ENCODE assay signal across 11 cellular contexts in the genomic region with DNA sequence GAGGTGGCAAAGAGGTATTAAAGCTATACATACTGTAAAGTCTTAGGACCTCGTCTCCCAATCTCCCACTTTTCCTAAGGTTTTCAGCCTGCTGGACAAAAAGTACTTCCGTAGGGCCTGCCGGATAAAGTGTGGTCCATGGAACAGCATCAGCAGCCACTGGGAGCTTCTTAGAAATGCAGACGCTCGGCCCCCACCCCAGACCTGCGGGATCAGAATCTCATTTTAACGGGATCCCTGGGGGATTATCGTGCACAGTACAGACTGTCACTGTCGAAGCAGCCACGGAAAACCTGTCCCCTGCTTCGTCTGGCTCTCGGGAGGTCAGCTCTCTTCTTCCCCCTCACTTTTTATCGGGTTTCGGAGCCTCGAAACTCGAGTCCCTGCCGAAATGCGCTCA. TPM values are rescaled to one million over a fixed set of nuclear protein-coding genes. Genes with fewer than 3 reads are reported as not detected.
DNase-seq lines count a peak whose midpoint lies in the region; ATAC-seq and TF ChIP-seq lines count a peak whose summit lies in the region.
"Had no signal": no experiment of that assay in that cellular context is flagged by ENCODE, and none has a peak within 500 bp of the region (broad histone marks: within the 10 kb centered on the region; RNA-seq: fewer than 3 reads in every experiment).

No MANE protein-coding gene starts in this region.

- no peaks in the 10 kb centered on the region for H3K4me1 Mint-ChIP-seq in neural crest cell

- H3K4me1 ChIP-seq in heart right ventricle = peaks cover 0 to 3% (median 0%) of the 10 kb centered on the region in 9 donors
- peaks cover 0 to 11% (median 8%) of the 10 kb centered on the region in 4 donors for H3K4me1 ChIP-seq in esophagus muscularis mucosa
- no peaks in the 10 kb centered on the region for H3K4me1 ChIP-seq in aorta (ENCODE audit: control insufficient read depth in 1 of 2, insufficient read depth in 2 of 2, low read length in 2 of 2)

- H3K4me3 ChIP-seq in heart right ventricle (peak overlapping the region in 9 of 10 donors; percentile 34 to 59 (median 52)), esophagus muscularis mucosa (peak overlapping the region; percentile 49 to 63 (median 49)), aorta (ENCODE audit: low read length in 2 of 2) (peak overlapping the region; percentile 3 to 47), foreskin fibroblast (ENCODE audit: low read depth in 1 of 2, low read length in 2 of 2) (no peak overlapping the region)

- 3 to 6% methylated on average over 18 of the region's 18 CpGs for WGBS in heart right ventricle, 2 donors
- WGBS in esophagus muscularis mucosa = 18% methylated on average over 18 of the region's 18 CpGs
- 3 to 18% methylated on average over 18 of the region's 18 CpGs for WGBS in aorta, 2 donors

- H3K9me3 Mint-ChIP-seq in neural crest cell = peaks cover 3% of the 10 kb centered on the region

- peaks cover 6% of the 10 kb centered on the region for H3K36me3 Mint-ChIP-seq in neural crest cell (ENCODE audit: low read depth)

- TF ChIP-seq POLR2A in esophagus muscularis mucosa (IDR thresholded peaks at IDR 0.05; ENCODE audit: low read depth) = no peak

- no peak for ATAC-seq in heart right ventricle
- no peak for ATAC-seq in Right ventricle myocardium inferior
- ATAC-seq in aorta (ENCODE audit: low FRiP score) = no peak
- ATAC-seq in GM18502 (IDR thresholded peaks at IDR 0.05; ENCODE audit: poor library complexity, unreplicated experiment) = no peak

- DNase-seq in heart right ventricle (no peak), Right ventricle myocardium inferior (ENCODE audit: missing footprints) (no peak), esophagus muscularis mucosa (ENCODE audit: extremely low spot score) (no peak), neural crest cell (ENCODE audit: low read depth, low spot score) (no peak), aorta (no peak), ACHN (no peak), foreskin fibroblast (no peak)
- DNase-seq: stimulated activated CD4-positive, alpha-beta T cell treated with anti-CD3 and anti-CD28 coated beads, Interleukin-4, amount 100 ng/mL, for 4 hours had no signal

- no peak for TF ChIP-seq EP300 in esophagus muscularis mucosa (IDR thresholded peaks at IDR 0.05)

- peak overlapping the region; percentile 44 for H3K4me3 Mint-ChIP-seq in neural crest cell

- H3K9me3 ChIP-seq in heart right ventricle (no peaks in the 10 kb centered on the region), esophagus muscularis mucosa (no peaks in the 10 kb centered on the region), aorta (ENCODE audit: control insufficient read depth, low read length) (no peaks in the 10 kb centered on the region)

- intact Hi-C loops in heart right ventricle (cut with DNase I) = no loop called here
- intact Hi-C loops in Right ventricle myocardium inferior (cut with DNase I) = no loop called here
- intact Hi-C loops in esophagus muscularis mucosa (cut with DNase I) = no loop called here
- intact Hi-C loops in aorta (cut with DNase I) = loop anchor here in 1 of 2 donors (10.0 kb wide), 2 partner anchors 183 to 727 kb away; no protein-coding TSS in a partner anchor

- peaks cover 0 to 88% (median 0%) of the 10 kb centered on the region in 7 donors for H3K27me3 ChIP-seq in heart right ventricle
- H3K27me3 ChIP-seq in esophagus muscularis mucosa = peaks cover 0 to 24% (median 10%) of the 10 kb centered on the region in 4 donors
- no peaks in the 10 kb centered on the region for H3K27me3 ChIP-seq in aorta (ENCODE audit: control insufficient read depth in 1 of 2, insufficient read depth in 2 of 2, low read length in 1 of 2)

- peaks cover 74% of the 10 kb centered on the region for H3K27me3 Mint-ChIP-seq in neural crest cell (ENCODE audit: low read depth)

- no peak overlapping the region for H3K27ac Mint-ChIP-seq in neural crest cell (ENCODE audit: unreplicated experiment)

- H3K27ac ChIP-seq in heart right ventricle = no peak overlapping the region
- H3K27ac ChIP-seq in esophagus muscularis mucosa (replicated peaks in 1 of 4) = no peak overlapping the region
- H3K27ac ChIP-seq in aorta (ENCODE audit: low read depth in 1 of 2, low read length in 2 of 2) = no peak overlapping the region
- H3K27ac ChIP-seq: RWPE1 had no signal

- TF ChIP-seq CTCF in heart right ventricle (IDR thresholded peaks at IDR 0.05) = no peak
- TF ChIP-seq CTCF in esophagus muscularis mucosa (IDR thresholded peaks at IDR 0.05) = no peak
- TF ChIP-seq CTCF in neural crest cell (conservative IDR thresholded peaks at IDR 0.05) = no peak
- TF ChIP-seq CTCF in foreskin fibroblast (IDR thresholded peaks at IDR 0.05; ENCODE audit: low read depth, low read length) = no peak

- H3K36me3 ChIP-seq in heart right ventricle (no peaks in the 10 kb centered on the region), esophagus muscularis mucosa (no peaks in the 10 kb centered on the region), aorta (ENCODE audit: control insufficient read depth in 1 of 2, insufficient read depth in 2 of 2, low read length in 1 of 2) (no peaks in the 10 kb centered on the region)

- in situ Hi-C loops in ACHN (cut with HindIII; ENCODE audit: low pct_ligation_motif_present, low pct_unique_long_range_greater_than_20kb, low sequenced_read_pairs) = no loop called here

RNA-seq across cellular contexts. Expression of gene ADGRG2, which starts 0.8 kb away (rescaled TPM):
- total RNA-seq in heart right ventricle = under 1 TPM; 0.11 to 0.52 (median 0.25) TPM
- polyA plus RNA-seq in heart right ventricle = under 1 TPM; 0.51 to 0.62 TPM
- 0.62 TPM for total RNA-seq in Right ventricle myocardium inferior
- total RNA-seq in esophagus muscularis mucosa = 1 to 10 TPM in 3 of 4 donors, under 1 TPM in 1; 0.83 to 2.7 (median 2.1) TPM
- 0.20 and 0.21 TPM in 2 replicates for total RNA-seq in neural crest cell
- total RNA-seq in aorta = 1 to 10 TPM; 1.7 to 4.3 TPM
- polyA plus RNA-seq in aorta = under 1 TPM; 0.41 to 0.50 TPM
- total RNA-seq: M059J had no signal

Comparison
In these comparisons a context has a peak if more than half of its experiments do, and no peak if none do; other contexts are left out.
1. H3K4me3 ChIP-seq: peak in heart right ventricle (9 of 10), esophagus muscularis mucosa (4 of 4) and aorta (2 of 2); none in foreskin fibroblast (0 of 2).